In the genomic region with DNA sequence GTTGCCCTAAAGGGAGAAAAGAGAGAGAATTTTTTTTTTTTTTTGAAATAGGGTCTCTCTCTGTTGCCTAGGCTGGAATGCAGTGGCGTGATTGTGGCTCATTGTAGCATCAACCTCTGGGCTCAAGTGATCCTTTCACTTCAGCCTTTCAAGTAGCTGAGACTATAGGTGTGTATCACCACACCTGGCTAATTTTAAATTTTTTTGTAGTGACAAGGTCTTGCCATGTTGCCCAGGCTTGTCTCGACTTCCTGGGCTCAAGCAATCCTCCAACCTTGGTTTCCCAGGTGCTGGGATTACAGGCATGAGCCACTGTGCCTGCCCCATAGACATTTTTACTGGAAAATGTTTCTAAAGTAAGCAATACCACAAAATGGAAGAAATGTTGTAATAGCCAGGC, we compare ENCODE assay signal across 21 cellular contexts. TPM values are rescaled to one million over a fixed set of nuclear protein-coding genes. Genes with fewer than 3 reads are reported as not detected.
DNase-seq lines count a peak whose midpoint lies in the region; FAIRE-seq and TF ChIP-seq lines count a peak whose summit lies in the region.
"Had no signal": no experiment of that assay in that cellular context is flagged by ENCODE, and none has a peak within 500 bp of the region (broad histone marks: within the 10 kb centered on the region; RNA-seq: fewer than 3 reads in every experiment).

No MANE protein-coding gene starts in this region.

- no peaks in the 10 kb centered on the region for H3K9me3 Mint-ChIP-seq in HFFc6
- H3K9me3 Mint-ChIP-seq: CD8-positive, alpha-beta T cell; H9; IgD-negative memory B cell had no signal

- H3K4me1 ChIP-seq in esophagus squamous epithelium (peaks cover 0 to 11% (median 0%) of the 10 kb centered on the region in 3 donors), Peyer's patch (no peaks in the 10 kb centered on the region)
- H3K4me1 ChIP-seq: BLaER1 treated with 17β-estradiol and CSF1 and Interleukin-3, amounts not matched to agents 10 nM and 100 nM had no signal

- H3K27ac Mint-ChIP-seq in HFFc6 = peak overlapping the region; percentile 42; the same call in 1 of the 2 replicates
- H3K27ac Mint-ChIP-seq: B cell; CD8-positive, alpha-beta T cell had no signal

- TF ChIP-seq POLR2A in esophagus squamous epithelium (IDR thresholded peaks at IDR 0.05) (no peak), Peyer's patch (IDR thresholded peaks at IDR 0.05) (no peak)

- H3K36me3 ChIP-seq in bronchial epithelial cell (ENCODE audit: control insufficient read depth, insufficient read depth, low read length) (peaks cover 5% of the 10 kb centered on the region), esophagus squamous epithelium (peaks cover 0 to 58% (median 0%) of the 10 kb centered on the region in 3 donors), Peyer's patch (peaks cover 0 to 46% (median 0%) of the 10 kb centered on the region in 3 donors)

- TF ChIP-seq CTCF in HFFc6 (IDR thresholded peaks at IDR 0.05) (no peak), RWPE1 (conservative IDR thresholded peaks at IDR 0.05; ENCODE audit: low read depth) (no peak), bronchial epithelial cell (IDR thresholded peaks at IDR 0.05; ENCODE audit: insufficient read depth, low read length, severe bottlenecking) (no peak), esophagus squamous epithelium (IDR thresholded peaks at IDR 0.05) (no peak), Peyer's patch (IDR thresholded peaks at IDR 0.05) (no peak)

- H3K27me3 ChIP-seq in bronchial epithelial cell (ENCODE audit: control insufficient read depth, insufficient read depth, low read length) (no peaks in the 10 kb centered on the region), esophagus squamous epithelium (no peaks in the 10 kb centered on the region), Peyer's patch (no peaks in the 10 kb centered on the region)
- H3K27me3 ChIP-seq: BLaER1 treated with 17β-estradiol and CSF1 and Interleukin-3, amounts not matched to agents 10 nM and 100 nM had no signal

- CTCF ChIA-PET in RWPE1 (lab: Yijun Ruan, JAX) = no interaction called here

- intact Hi-C loops in esophagus squamous epithelium (cut with DNase I) = no loop called here

- peaks cover 4% of the 10 kb centered on the region; the same call in 1 of the 2 replicates for H3K4me1 Mint-ChIP-seq in HFFc6 (ENCODE audit: low read depth)
- H3K4me1 Mint-ChIP-seq: B cell, H9 had no signal

- POLR2A ChIA-PET in RWPE1 (lab: Yijun Ruan, JAX; ENCODE audit: low non-redundant PET) = no interaction called here

- WGBS in esophagus squamous epithelium, 2 donors = 50 to 54% methylated on average over 2 of the region's 2 CpGs

- peaks cover 8% of the 10 kb centered on the region; the same call in 1 of the 2 replicates for H3K36me3 Mint-ChIP-seq in HFFc6 (ENCODE audit: low read depth)

- DNase-seq in HFFc6 (no peak), RWPE1 (ENCODE audit: low spot score) (peak; percentile 53), bronchial epithelial cell (ENCODE audit: low read depth) (peak; percentile 99), esophagus squamous epithelium (lab: John Stamatoyannopoulos, UW) (no peak), NCI-H1092 treated with DMSO at 0.1 percent for 48 hours (lab: John Stamatoyannopoulos, UW) (no peak), T-helper 1 cell (no peak), Peyer's patch (no peak), nucleus accumbens (lab: John Stamatoyannopoulos, UW) (no peak)
- DNase-seq: Calu3; CD8-positive, alpha-beta T cell; DMS 273 treated with DMSO at 0.1 percent for 48 hours; DMS53; DND-41; EL; H9 had no signal

- no peak overlapping the region for H3K4me3 Mint-ChIP-seq in HFFc6
- H3K4me3 Mint-ChIP-seq: B cell; CD8-positive, alpha-beta T cell; H9; IgD-negative memory B cell had no signal

- no peaks in the 10 kb centered on the region for H3K9me3 ChIP-seq in esophagus squamous epithelium
- H3K9me3 ChIP-seq in Peyer's patch = no peaks in the 10 kb centered on the region
- H3K9me3 ChIP-seq: BLaER1 treated with 17β-estradiol and CSF1 and Interleukin-3, amounts not matched to agents 10 nM and 100 nM had no signal

- H3K4me3 ChIP-seq in bronchial epithelial cell (ENCODE audit: low read depth, low read length) (no peak overlapping the region), esophagus squamous epithelium (no peak overlapping the region), Peyer's patch (no peak overlapping the region)
- H3K4me3 ChIP-seq: BLaER1 treated with 17β-estradiol and CSF1 and Interleukin-3, amounts not matched to agents 10 nM and 100 nM; GM12878 had no signal

- H3K27ac ChIP-seq in RWPE1 = peak overlapping the region; percentile 62; the same call in 1 of the 2 replicates
- peak overlapping the region in 3 of 4 donors; percentile 3 to 16 (median 7) for H3K27ac ChIP-seq in esophagus squamous epithelium
- no peak overlapping the region for H3K27ac ChIP-seq in Peyer's patch
- H3K27ac ChIP-seq: BLaER1 treated with 17β-estradiol and CSF1 and Interleukin-3, amounts not matched to agents 10 nM and 100 nM had no signal

- peak; percentile 83 for FAIRE-seq in bronchial epithelial cell (lab: Jason Lieb, UNC)
- FAIRE-seq: GM12878, H1, HepG2 had no signal

- no peaks in the 10 kb centered on the region for H3K27me3 Mint-ChIP-seq in HFFc6 (ENCODE audit: insufficient read depth)
- H3K27me3 Mint-ChIP-seq: B cell, IgD-negative memory B cell had no signal

RNA-seq across cellular contexts. Expression of gene YARS2, which starts 36.8 kb away (rescaled TPM):
- 10 to 100 TPM; 14.6 to 21.7 (median 17.4) TPM for total RNA-seq in HFFc6 (2021; fragmentation: NEBNext Ultra II Directional; extraction: Animal tissue kit (Norgen Biotek cat#: 25700))
- total RNA-seq in bronchial epithelial cell = 29.2 and 31.0 TPM in 2 replicates
- 10 to 100 TPM; 17.0 to 26.3 (median 22.8) TPM for total RNA-seq in esophagus squamous epithelium
- total RNA-seq in Peyer's patch = 10 to 100 TPM in 3 of 4 donors, 1 to 10 TPM in 1; 9.6 to 22.8 (median 19.2) TPM

RNA-seq across cellular contexts. Expression of gene DNM1L, which starts 39.8 kb away (rescaled TPM):
- total RNA-seq in HFFc6 (2021; fragmentation: NEBNext Ultra II Directional; extraction: Animal tissue kit (Norgen Biotek cat#: 25700)) = 10 to 100 TPM; 53.3 to 62.2 (median 61.6) TPM
- total RNA-seq in bronchial epithelial cell (68.2 and 69.2 TPM in 2 replicates), esophagus squamous epithelium (10 to 100 TPM; 28.2 to 66.2 (median 48.6) TPM), Peyer's patch (10 to 100 TPM; 30.6 to 91.6 (median 50.0) TPM)

Comparison
In these comparisons a context has a peak if more than half of its experiments do, and no peak if none do; other contexts are left out.
1. DNase-seq: peak in RWPE1 (single experiment) and bronchial epithelial cell (single experiment); none in HFFc6 (single experiment), esophagus squamous epithelium (single experiment), NCI-H1092 treated with DMSO at 0.1 percent for 48 hours (single experiment), T-helper 1 cell (0 of 5), Peyer's patch (0 of 3) and nucleus accumbens (0 of 56).
2. H3K27ac ChIP-seq: peak in RWPE1 (single experiment) and esophagus squamous epithelium (3 of 4); none in Peyer's patch (0 of 4).